Comparison of ENCODE assay signal across 8 cellular contexts in the genomic region with DNA sequence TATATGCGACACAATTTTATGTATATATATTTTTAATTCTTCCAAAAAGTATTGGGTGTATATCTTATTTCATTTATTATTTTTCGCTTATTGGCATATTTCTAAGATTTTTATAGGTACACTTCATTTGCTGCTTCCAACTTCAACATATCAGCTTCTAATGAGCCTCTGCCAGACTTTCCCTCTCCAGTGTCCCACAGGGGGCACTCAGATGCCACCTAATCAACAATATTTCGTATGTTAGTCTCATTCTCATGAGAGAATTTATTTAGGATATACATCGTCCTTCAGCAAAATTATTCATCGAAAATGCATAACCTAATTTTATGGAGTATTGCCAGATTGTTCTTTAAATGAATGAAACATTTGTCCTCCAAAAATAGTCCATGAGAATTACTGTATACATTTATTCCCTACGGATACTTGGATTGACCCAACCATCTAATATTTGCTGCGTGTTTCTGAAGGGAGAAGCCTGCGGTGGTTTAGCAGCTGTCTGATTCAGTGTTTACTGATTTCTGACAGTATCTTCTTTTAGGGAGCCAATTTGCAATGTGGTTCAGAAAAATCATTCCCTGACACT.
DNase-seq lines count a peak whose midpoint lies in the region; ATAC-seq and TF ChIP-seq lines count a peak whose summit lies in the region.

No MANE protein-coding gene starts in this region.

- peak in 3 of 5 experiments; percentile 16 to 37 (median 28) for TF ChIP-seq CTCF in gastrocnemius medialis (IDR thresholded peaks at IDR 0.05 in 4 of 5, conservative IDR thresholded peaks at IDR 0.05 in 1 of 5)

- ATAC-seq in SK-N-SH treated with all-trans-retinoic acid at 6 μM for 48 hours (peak; percentile 31; the same call in 2 of the 3 replicates), gastrocnemius medialis (no peak), HG03108 (IDR thresholded peaks at IDR 0.05; ENCODE audit: unreplicated experiment) (no peak), GM18909 (IDR thresholded peaks at IDR 0.05; ENCODE audit: poor library complexity, unreplicated experiment) (no peak), GM18861 (IDR thresholded peaks at IDR 0.05; ENCODE audit: unreplicated experiment) (no peak)

- intact Hi-C loops in gastrocnemius medialis (cut with DNase I; ENCODE audit: low total_unique reads), result no loop called here

- no peak overlapping the region for H3K27ac ChIP-seq in gastrocnemius medialis

- no peaks in the 10 kb centered on the region for H3K36me3 ChIP-seq in gastrocnemius medialis

- no peak overlapping the region for H3K4me3 ChIP-seq in gastrocnemius medialis

- no peak for TF ChIP-seq POLR2A in gastrocnemius medialis (IDR thresholded peaks at IDR 0.05)

- peak; percentile 28 for DNase-seq in DMS53 treated with DMSO at 0.1 percent for 48 hours (lab: John Stamatoyannopoulos, UW; ENCODE audit: unreplicated experiment)
- peak; percentile 71 for DNase-seq in KBM-7
- peak; percentile 7 for DNase-seq in cerebellar cortex (ENCODE audit: low spot score)
- DNase-seq in gastrocnemius medialis, result no peak

- no peaks in the 10 kb centered on the region for H3K4me1 ChIP-seq in gastrocnemius medialis

- H3K9me3 ChIP-seq in gastrocnemius medialis, result no peaks in the 10 kb centered on the region

- in situ Hi-C loops in KBM-7 (cut with MboI; ENCODE audit: low pct_unique_long_range_greater_than_20kb, low sequenced_read_pairs) (no loop called here), gastrocnemius medialis (cut with MboI; ENCODE audit: low sequenced_read_pairs in 4 of 4) (loop anchor here in 2 of 4 donors (25.0 kb wide), 2 partner anchors 125 to 400 kb away; a partner anchor contains a TSS)

- no peaks in the 10 kb centered on the region for H3K27me3 ChIP-seq in gastrocnemius medialis

TF ChIP-seq in SK-N-SH treated with all-trans-retinoic acid at 6 μM for 48 hours, 23 proteins besides CTCF, POLR2A, EP300 and RAD21:
- no peak for TF ChIP-seq ZNF70 (CRISPR knock-in tag; IDR thresholded peaks at IDR 0.05)
- no peak for TF ChIP-seq ESRRG (CRISPR knock-in tag; IDR thresholded peaks at IDR 0.05)
- no peak for TF ChIP-seq ZNF565 (CRISPR knock-in tag; conservative IDR thresholded peaks at IDR 0.05; ENCODE audit: low read depth)
- TF ChIP-seq, protein P1, sequence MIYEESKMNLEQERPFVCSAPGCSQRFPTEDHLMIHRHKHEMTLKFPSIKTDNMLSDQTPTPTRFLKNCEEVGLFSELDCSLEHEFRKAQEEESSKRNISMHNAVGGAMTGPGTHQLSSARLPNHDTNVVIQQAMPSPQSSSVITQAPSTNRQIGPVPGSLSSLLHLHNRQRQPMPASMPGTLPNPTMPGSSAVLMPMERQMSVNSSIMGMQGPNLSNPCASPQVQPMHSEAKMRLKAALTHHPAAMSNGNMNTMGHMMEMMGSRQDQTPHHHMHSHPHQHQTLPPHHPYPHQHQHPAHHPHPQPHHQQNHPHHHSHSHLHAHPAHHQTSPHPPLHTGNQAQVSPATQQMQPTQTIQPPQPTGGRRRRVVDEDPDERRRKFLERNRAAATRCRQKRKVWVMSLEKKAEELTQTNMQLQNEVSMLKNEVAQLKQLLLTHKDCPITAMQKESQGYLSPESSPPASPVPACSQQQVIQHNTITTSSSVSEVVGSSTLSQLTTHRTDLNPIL (CRISPR knock-in tag; IDR thresholded peaks at IDR 0.05; ENCODE audit: low read depth), result no peak
- no peak for TF ChIP-seq TOX (CRISPR knock-in tag; IDR thresholded peaks at IDR 0.05; ENCODE audit: borderline replicate concordance)
- no peak for TF ChIP-seq CSDC2 (CRISPR knock-in tag; IDR thresholded peaks at IDR 0.05)
- TF ChIP-seq GLIS3 (CRISPR knock-in tag; IDR thresholded peaks at IDR 0.05), result no peak
- TF ChIP-seq, protein P2, sequence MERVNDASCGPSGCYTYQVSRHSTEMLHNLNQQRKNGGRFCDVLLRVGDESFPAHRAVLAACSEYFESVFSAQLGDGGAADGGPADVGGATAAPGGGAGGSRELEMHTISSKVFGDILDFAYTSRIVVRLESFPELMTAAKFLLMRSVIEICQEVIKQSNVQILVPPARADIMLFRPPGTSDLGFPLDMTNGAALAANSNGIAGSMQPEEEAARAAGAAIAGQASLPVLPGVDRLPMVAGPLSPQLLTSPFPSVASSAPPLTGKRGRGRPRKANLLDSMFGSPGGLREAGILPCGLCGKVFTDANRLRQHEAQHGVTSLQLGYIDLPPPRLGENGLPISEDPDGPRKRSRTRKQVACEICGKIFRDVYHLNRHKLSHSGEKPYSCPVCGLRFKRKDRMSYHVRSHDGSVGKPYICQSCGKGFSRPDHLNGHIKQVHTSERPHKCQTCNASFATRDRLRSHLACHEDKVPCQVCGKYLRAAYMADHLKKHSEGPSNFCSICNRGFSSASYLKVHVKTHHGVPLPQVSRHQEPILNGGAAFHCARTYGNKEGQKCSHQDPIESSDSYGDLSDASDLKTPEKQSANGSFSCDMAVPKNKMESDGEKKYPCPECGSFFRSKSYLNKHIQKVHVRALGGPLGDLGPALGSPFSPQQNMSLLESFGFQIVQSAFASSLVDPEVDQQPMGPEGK (CRISPR knock-in tag; IDR thresholded peaks at IDR 0.05; ENCODE audit: borderline replicate concordance), result no peak
- no peak for TF ChIP-seq ZFP3 (CRISPR knock-in tag; IDR thresholded peaks at IDR 0.05)
- TF ChIP-seq ARNTL (CRISPR knock-in tag; IDR thresholded peaks at IDR 0.05; ENCODE audit: borderline replicate concordance, low read depth), result no peak

Comparison
In these comparisons a context has a peak if more than half of its experiments do, and no peak if none do; other contexts are left out.
1. DNase-seq: peak in DMS53 treated with DMSO at 0.1 percent for 48 hours (single experiment), KBM-7 (single experiment) and cerebellar cortex (single experiment); none in gastrocnemius medialis (0 of 2).